ENCODE assay signal across 21 cellular contexts in genomic region chr11:66367561-66368312, GRCh38. TPM values are rescaled to one million over a fixed set of nuclear protein-coding genes. Genes with fewer than 3 reads are reported as not detected.
DNase-seq lines count a peak whose midpoint lies in the region; ATAC-seq and TF ChIP-seq lines count a peak whose summit lies in the region.
"Had no signal": no experiment of that assay in that cellular context is flagged by ENCODE, and none has a peak within 500 bp of the region (broad histone marks: within the 10 kb centered on the region; RNA-seq: fewer than 3 reads in every experiment).

No MANE protein-coding gene starts in this region.

- peaks cover 5% of the 10 kb centered on the region for H3K36me3 Mint-ChIP-seq in mesothelial cell of epicardium
- H3K36me3 Mint-ChIP-seq: CD4-positive, CD25-positive, alpha-beta regulatory T cell; T-cell had no signal

- no peaks in the 10 kb centered on the region for H3K27me3 Mint-ChIP-seq in mesothelial cell of epicardium (ENCODE audit: low read depth)
- H3K27me3 Mint-ChIP-seq: activated CD4-positive, alpha-beta T cell treated with anti-CD3 and anti-CD28 coated beads, Interleukin-2, amount 10 ng/mL, durations not matched to agents 7 days and 5 days; T-cell had no signal

- H4K20me1 ChIP-seq in PC-3 (ENCODE audit: low read length), result no peaks in the 10 kb centered on the region

- H3K9me3 Mint-ChIP-seq in mesothelial cell of epicardium, result no peaks in the 10 kb centered on the region
- H3K9me3 Mint-ChIP-seq: activated CD4-positive, alpha-beta T cell treated with anti-CD3 and anti-CD28 coated beads, Interleukin-2, amount 10 ng/mL, durations not matched to agents 7 days and 5 days; CD4-positive, CD25-positive, alpha-beta regulatory T cell; nephron; T-cell had no signal

- peak overlapping the region; percentile 83 for H3K27ac ChIP-seq in A673 (ENCODE audit: low read depth, low read length, poor library complexity, severe bottlenecking)
- no peak overlapping the region for H3K27ac ChIP-seq in HEK293 (ENCODE audit: extremely low read depth, low read depth, low read length)
- no peak overlapping the region for H3K27ac ChIP-seq in PC-3 (ENCODE audit: low read length)
- H3K27ac ChIP-seq: ascending aorta, esophagus muscularis mucosa had no signal

- H3K4me1 ChIP-seq in A673 (ENCODE audit: insufficient read depth, low read length, poor library complexity, severe bottlenecking), result peaks cover 19% of the 10 kb centered on the region
- no peaks in the 10 kb centered on the region for H3K4me1 ChIP-seq in HEK293 (ENCODE audit: control insufficient read depth, insufficient read depth, low read length)
- peaks cover 15% of the 10 kb centered on the region for H3K4me1 ChIP-seq in PC-3 (ENCODE audit: insufficient read depth, low read length)

- POLR2A ChIA-PET in A673 (lab: Charles Lee; ENCODE audit: low non-redundant PET) (no interaction called here), HEK293 (lab: Yijun Ruan, JAX) (interaction anchor here (0.9 kb wide), 1 partner anchor 8 kb away, joined by 3 read pairs; no protein-coding TSS in a partner anchor), PC-3 (lab: Charles Lee; ENCODE audit: unreplicated experiment) (interaction anchor here (0.5 to 0.6 kb wide), 2 partner anchors 25 to 87 kb away, joined by 4 read pairs; no protein-coding TSS in a partner anchor)

- BruUV-seq in A673 (replicated peaks; lab: Mats Ljungman, UMichigan), result no TSS peak
- BruUV-seq in PC-3 (replicated peaks; lab: Mats Ljungman, UMichigan), result no TSS peak

- peaks cover 20% of the 10 kb centered on the region for H3K4me1 Mint-ChIP-seq in mesothelial cell of epicardium

- no peaks in the 10 kb centered on the region for H3K9me2 ChIP-seq in PC-3 (replicated peaks; ENCODE audit: low read length)

- no peaks in the 10 kb centered on the region for H3K27me3 ChIP-seq in A673 (replicated peaks; ENCODE audit: insufficient read depth, low read depth, low read length, poor library complexity)
- H3K27me3 ChIP-seq in PC-3 (ENCODE audit: low read length), result no peaks in the 10 kb centered on the region
- H3K27me3 ChIP-seq: ascending aorta had no signal

- no peak overlapping the region for H3K4me3 ChIP-seq in A673 (ENCODE audit: low read depth, low read length, poor library complexity, severe bottlenecking)
- no peak overlapping the region for H3K4me3 ChIP-seq in HEK293 (ENCODE audit: low read depth, low read length)
- no peak overlapping the region for H3K4me3 ChIP-seq in PC-3 (ENCODE audit: low read length)
- H3K4me3 ChIP-seq: ascending aorta, esophagus muscularis mucosa had no signal

- peak overlapping the region; percentile 10 for H3K27ac Mint-ChIP-seq in mesothelial cell of epicardium
- H3K27ac Mint-ChIP-seq: activated CD4-positive, alpha-beta T cell treated with anti-CD3 and anti-CD28 coated beads, Interleukin-2, amount 10 ng/mL, durations not matched to agents 7 days and 5 days; nephron had no signal

- ATAC-seq in PC-3, result no peak
- ATAC-seq: left cardiac atrium, T-cell had no signal

- H3K36me3 ChIP-seq in A673 (ENCODE audit: insufficient read depth, low read length, poor library complexity, severe bottlenecking) (peaks cover 68% of the 10 kb centered on the region), HEK293 (ENCODE audit: control insufficient read depth in 2 of 2, insufficient read depth in 1 of 2, low read length in 2 of 2) (peaks cover 0 to 54% of the 10 kb centered on the region in 2 experiments; a peak in 1 of 3 replicates), PC-3 (ENCODE audit: low read depth, low read length) (peaks cover 31% of the 10 kb centered on the region)
- H3K36me3 ChIP-seq: ascending aorta had no signal

- peaks cover 32% of the 10 kb centered on the region for H3K79me2 ChIP-seq in PC-3 (ENCODE audit: low read length)

- no peak overlapping the region for H3K4me3 Mint-ChIP-seq in mesothelial cell of epicardium
- H3K4me3 Mint-ChIP-seq: activated CD4-positive, alpha-beta T cell treated with anti-CD3 and anti-CD28 coated beads, Interleukin-2, amount 10 ng/mL, durations not matched to agents 7 days and 5 days had no signal

- CTCF ChIA-PET in A673 (lab: Charles Lee), result no interaction called here
- CTCF ChIA-PET in HEK293 (lab: Yijun Ruan, JAX), result interaction anchor here (1.7 to 5.6 kb wide), 3 partner anchors 17 to 56 kb away, joined by 5 to 58 read pairs (median 15); no protein-coding TSS in a partner anchor
- CTCF ChIA-PET in PC-3 (lab: Charles Lee), result no interaction called here

- H3K4me2 ChIP-seq in PC-3 (ENCODE audit: low read length), result no peak overlapping the region

- intact Hi-C loops in A673 (cut with micrococcal nuclease; ENCODE audit: unreplicated experiment) (no loop called here), PC-3 (cut with micrococcal nuclease) (no loop called here)

- H3K9ac ChIP-seq in PC-3 (ENCODE audit: low read length), result no peak overlapping the region

- TF ChIP-seq CTCF in A673 (conservative IDR thresholded peaks at IDR 0.05; ENCODE audit: low read depth, low read length), result no peak
- TF ChIP-seq CTCF in HEK293 (tag by site-specific recombination; IDR thresholded peaks at IDR 0.05), result no peak
- no peak for TF ChIP-seq CTCF in mesothelial cell of epicardium (IDR thresholded peaks at IDR 0.05; ENCODE audit: unreplicated experiment)
- no peak for TF ChIP-seq CTCF in PC-3 (conservative IDR thresholded peaks at IDR 0.05; ENCODE audit: low read depth, low read length)

- no peak overlapping the region for H2AFZ ChIP-seq in PC-3 (ENCODE audit: low read length)

- H3K9me3 ChIP-seq in A673 (ENCODE audit: low read depth, low read length, poor library complexity, severe bottlenecking) (no peaks in the 10 kb centered on the region), HEK293 (ENCODE audit: control insufficient read depth, insufficient read depth, low read depth, low read length) (no peaks in the 10 kb centered on the region), PC-3 (ENCODE audit: low read length) (no peaks in the 10 kb centered on the region)
- H3K9me3 ChIP-seq: ascending aorta, esophagus muscularis mucosa had no signal

- H3F3A ChIP-seq in PC-3 (ENCODE audit: low read length, unreplicated experiment), result peaks cover 2% of the 10 kb centered on the region

- DNase-seq in A673 (ENCODE audit: low spot score) (no peak), mesothelial cell of epicardium (ENCODE audit: low spot score in 2 of 2, unreplicated experiment in 2 of 2) (no peak), PC-3 (no peak), mucosa of gallbladder (ENCODE audit: low spot score) (no peak), putamen (ENCODE audit: low spot score) (no peak)
- DNase-seq: activated CD4-positive, alpha-beta T cell treated with anti-CD3 and anti-CD28 coated beads, Interleukin-2, amount 10 ng/mL, durations not matched to agents 7 days and 5 days; activated naive CD4-positive, alpha-beta T cell; CD4-positive, CD25-positive, alpha-beta regulatory T cell; DMS53; left cardiac atrium; NCI-H1694; NCI-H748 treated with DMSO at 0.1 percent for 48 hours; OCI-M1; SIG-M5; stimulated activated CD8-positive, alpha-beta memory T cell treated with anti-CD3 and anti-CD28 coated beads, Interleukin-4, amount 100 ng/mL, for 48 hours; T-cell had no signal

TF ChIP-seq in HEK293, 187 proteins besides CTCF, POLR2A, EP300 and RAD21:
- TF ChIP-seq ZFP41 (tag by site-specific recombination; IDR thresholded peaks at IDR 0.05; ENCODE audit: borderline replicate concordance) (no peak), ZIC2 (tag by site-specific recombination; IDR thresholded peaks at IDR 0.05) (no peak), BCL11A (tag by site-specific recombination; IDR thresholded peaks at IDR 0.05; ENCODE audit: low read depth) (no peak), ZNF664 (tag by site-specific recombination; IDR thresholded peaks at IDR 0.05) (peak; percentile 94), GLIS2 (tag by site-specific recombination; IDR thresholded peaks at IDR 0.05) (peak; percentile 15; the same call in 1 of the 2 replicates)
- TF ChIP-seq, protein P1, sequence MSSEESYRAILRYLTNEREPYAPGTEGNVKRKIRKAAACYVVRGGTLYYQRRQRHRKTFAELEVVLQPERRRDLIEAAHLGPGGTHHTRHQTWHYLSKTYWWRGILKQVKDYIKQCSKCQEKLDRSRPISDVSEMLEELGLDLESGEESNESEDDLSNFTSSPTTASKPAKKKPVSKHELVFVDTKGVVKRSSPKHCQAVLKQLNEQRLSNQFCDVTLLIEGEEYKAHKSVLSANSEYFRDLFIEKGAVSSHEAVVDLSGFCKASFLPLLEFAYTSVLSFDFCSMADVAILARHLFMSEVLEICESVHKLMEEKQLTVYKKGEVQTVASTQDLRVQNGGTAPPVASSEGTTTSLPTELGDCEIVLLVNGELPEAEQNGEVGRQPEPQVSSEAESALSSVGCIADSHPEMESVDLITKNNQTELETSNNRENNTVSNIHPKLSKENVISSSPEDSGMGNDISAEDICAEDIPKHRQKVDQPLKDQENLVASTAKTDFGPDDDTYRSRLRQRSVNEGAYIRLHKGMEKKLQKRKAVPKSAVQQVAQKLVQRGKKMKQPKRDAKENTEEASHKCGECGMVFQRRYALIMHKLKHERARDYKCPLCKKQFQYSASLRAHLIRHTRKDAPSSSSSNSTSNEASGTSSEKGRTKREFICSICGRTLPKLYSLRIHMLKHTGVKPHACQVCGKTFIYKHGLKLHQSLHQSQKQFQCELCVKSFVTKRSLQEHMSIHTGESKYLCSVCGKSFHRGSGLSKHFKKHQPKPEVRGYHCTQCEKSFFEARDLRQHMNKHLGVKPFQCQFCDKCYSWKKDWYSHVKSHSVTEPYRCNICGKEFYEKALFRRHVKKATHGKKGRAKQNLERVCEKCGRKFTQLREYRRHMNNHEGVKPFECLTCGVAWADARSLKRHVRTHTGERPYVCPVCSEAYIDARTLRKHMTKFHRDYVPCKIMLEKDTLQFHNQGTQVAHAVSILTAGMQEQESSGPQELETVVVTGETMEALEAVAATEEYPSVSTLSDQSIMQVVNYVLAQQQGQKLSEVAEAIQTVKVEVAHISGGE (tag by site-specific recombination; conservative IDR thresholded peaks at IDR 0.05; ENCODE audit: low read depth), result no peak

RNA-seq across cellular contexts. Expression of gene SLC29A2, which starts 3.8 kb away (rescaled TPM):
- total RNA-seq in A673 (2021), result 60.4 and 62.4 TPM in 2 replicates
- total RNA-seq in mesothelial cell of epicardium, result 33.0 to 35.9 TPM (median 35.7 TPM) in 3 replicates
- 25.5 and 27.8 TPM in 2 replicates for total RNA-seq in PC-3 (2014; rRNA removed)
- total RNA-seq in mucosa of gallbladder, result 19.0 TPM
- total RNA-seq: ascending aorta had no signal

RNA-seq across cellular contexts. Expression of gene B4GAT1, which starts 20.3 kb away (rescaled TPM):
- total RNA-seq in A673 (2021), result 47.1 and 53.6 TPM in 2 replicates
- total RNA-seq in mesothelial cell of epicardium, result 28.1 to 30.2 TPM (median 29.5 TPM) in 3 replicates
- total RNA-seq in PC-3 (2014; rRNA removed), result 38.9 and 41.1 TPM in 2 replicates
- total RNA-seq in mucosa of gallbladder, result 43.8 TPM

RNA-seq across cellular contexts. Expression of gene BRMS1, which starts 22.8 kb away (rescaled TPM):
- total RNA-seq in A673 (2021) (76.8 and 93.5 TPM in 2 replicates), mesothelial cell of epicardium (25.0 to 27.1 TPM (median 26.5 TPM) in 3 replicates), PC-3 (2014; rRNA removed) (123 and 176 TPM in 2 replicates), mucosa of gallbladder (32.2 TPM)

RNA-seq across cellular contexts. Expression of gene RIN1, which starts 31.5 kb away (rescaled TPM):
- total RNA-seq in A673 (2021) (4.9 and 6.4 TPM in 2 replicates), mesothelial cell of epicardium (6.7 to 7.1 TPM (median 7.0 TPM) in 3 replicates), PC-3 (2014; rRNA removed) (41.2 and 71.8 TPM in 2 replicates), mucosa of gallbladder (16.0 TPM)

RNA-seq across cellular contexts. Expression of gene CD248, which starts 50.9 kb away (rescaled TPM):
- total RNA-seq in A673 (2021), result 97.8 and 111 TPM in 2 replicates
- total RNA-seq in mesothelial cell of epicardium, result 95.2 to 102 TPM (median 97.9 TPM) in 3 replicates
- total RNA-seq in PC-3 (2014; rRNA removed), result not detected in 2 replicates
- 34.7 TPM for total RNA-seq in mucosa of gallbladder
- total RNA-seq: pulmonary artery endothelial cell had no signal
